ENCODE assay signal across 20 cellular contexts in genomic region chr5:56097055-56097454, GRCh38.
DNase-seq lines count a peak whose midpoint lies in the region; ATAC-seq and TF ChIP-seq lines count a peak whose summit lies in the region.
"Had no signal": no experiment of that assay in that cellular context is flagged by ENCODE, and none has a peak within 500 bp of the region (broad histone marks: within the 10 kb centered on the region; RNA-seq: fewer than 3 reads in every experiment).

No MANE protein-coding gene starts in this region.

- no peak overlapping the region for H3K27ac Mint-ChIP-seq in Calu3 (ENCODE audit: unreplicated experiment)
- H3K27ac Mint-ChIP-seq in naive thymus-derived CD4-positive, alpha-beta T cell, result peak overlapping the region in 8 of 9 donors; percentile 18 to 100 (median 90)

- H3K36me3 ChIP-seq in naive thymus-derived CD4-positive, alpha-beta T cell (ENCODE audit: control insufficient read depth in 2 of 3, insufficient read depth in 3 of 3, low read length in 3 of 3), result no peaks in the 10 kb centered on the region
- H3K36me3 ChIP-seq in colonic mucosa, result no peaks in the 10 kb centered on the region
- H3K36me3 ChIP-seq: Peyer's patch had no signal

- TF ChIP-seq CTCF in Calu3 (IDR thresholded peaks at IDR 0.05; ENCODE audit: unreplicated experiment), result no peak
- no peak for TF ChIP-seq CTCF in VCaP (conservative IDR thresholded peaks at IDR 0.05)
- no peak for TF ChIP-seq CTCF in colonic mucosa (IDR thresholded peaks at IDR 0.05)

- peaks cover 0 to 88% of the 10 kb centered on the region in 2 donors for H3K4me1 ChIP-seq in naive thymus-derived CD4-positive, alpha-beta T cell (ENCODE audit: control insufficient read depth in 2 of 2, insufficient read depth in 2 of 2, low read length in 2 of 2)
- no peaks in the 10 kb centered on the region for H3K4me1 ChIP-seq in colonic mucosa
- H3K4me1 ChIP-seq: Peyer's patch had no signal

- H3K4me3 Mint-ChIP-seq in Calu3 (ENCODE audit: low read depth, unreplicated experiment), result peak overlapping the region; percentile 55
- peak overlapping the region in 3 of 10 donors; percentile 24 to 66 (median 38) for H3K4me3 Mint-ChIP-seq in naive thymus-derived CD4-positive, alpha-beta T cell

- H3K27ac ChIP-seq in VCaP (peak overlapping the region; percentile 81), colonic mucosa (no peak overlapping the region)
- peak overlapping the region; percentile 15 for H3K27ac ChIP-seq in naive thymus-derived CD4-positive, alpha-beta T cell (ENCODE audit: low read depth, low read length)
- H3K27ac ChIP-seq: HL-60 had no signal

- DNase-seq in NCI-H2029 (lab: John Stamatoyannopoulos, UW) (peak; percentile 3), NCI-H2029 treated with DMSO at 0.1 percent for 48 hours (lab: John Stamatoyannopoulos, UW) (no peak), Calu3 (no peak), colonic mucosa (no peak)
- DNase-seq in naive thymus-derived CD4-positive, alpha-beta T cell, result no peak
- DNase-seq: C1 segment of cervical spinal cord, COR-L47, DMS153, H7, MV-4-11, NCI-H1417, NCI-H1930, NCI-H2171 treated with DMSO at 0.1 percent for 48 hours, NCI-H510A treated with DMSO at 0.1 percent for 48 hours, Peyer's patch had no signal

- no peaks in the 10 kb centered on the region for H3K9me3 ChIP-seq in naive thymus-derived CD4-positive, alpha-beta T cell (ENCODE audit: control insufficient read depth in 2 of 3, low read length in 3 of 3)
- H3K9me3 ChIP-seq in colonic mucosa, result no peaks in the 10 kb centered on the region
- H3K9me3 ChIP-seq: Peyer's patch had no signal

- no peaks in the 10 kb centered on the region for H3K27me3 ChIP-seq in naive thymus-derived CD4-positive, alpha-beta T cell (ENCODE audit: control insufficient read depth in 2 of 2, insufficient read depth in 2 of 2, low read length in 2 of 2)
- H3K27me3 ChIP-seq in colonic mucosa, result no peaks in the 10 kb centered on the region
- H3K27me3 ChIP-seq: Peyer's patch had no signal

- no peak for ATAC-seq in naive thymus-derived CD4-positive, alpha-beta T cell
- no peak for ATAC-seq in GM19351 (IDR thresholded peaks at IDR 0.05; ENCODE audit: unreplicated experiment)
- no peak for ATAC-seq in GM19035 (IDR thresholded peaks at IDR 0.05; ENCODE audit: unreplicated experiment)
- ATAC-seq: Right ventricle myocardium inferior had no signal

- H3K4me1 Mint-ChIP-seq in Calu3 (ENCODE audit: low read depth, unreplicated experiment), result peaks cover 9% of the 10 kb centered on the region
- H3K4me1 Mint-ChIP-seq in naive thymus-derived CD4-positive, alpha-beta T cell, result peaks cover 47 to 96% (median 82%) of the 10 kb centered on the region in 7 donors

- H3K36me3 Mint-ChIP-seq in Calu3 (ENCODE audit: insufficient read depth, unreplicated experiment), result no peaks in the 10 kb centered on the region
- peaks cover 0 to 24% (median 10%) of the 10 kb centered on the region in 5 donors for H3K36me3 Mint-ChIP-seq in naive thymus-derived CD4-positive, alpha-beta T cell

- no peak overlapping the region for H3K4me3 ChIP-seq in naive thymus-derived CD4-positive, alpha-beta T cell (ENCODE audit: low read length)
- H3K4me3 ChIP-seq in colonic mucosa, result no peak overlapping the region
- H3K4me3 ChIP-seq: Peyer's patch had no signal

- intact Hi-C loops in Calu3 (cut with micrococcal nuclease; ENCODE audit: unreplicated experiment), result no loop called here
- intact Hi-C loops in naive thymus-derived CD4-positive, alpha-beta T cell (cut with micrococcal nuclease), result no loop called here
- intact Hi-C loops in colonic mucosa (cut with DNase I), result no loop called here

- H3K9ac ChIP-seq in colonic mucosa (ENCODE audit: low read depth in 2 of 2, low read length in 2 of 2), result no peak overlapping the region

- POLR2A ChIA-PET in naive thymus-derived CD4-positive, alpha-beta T cell (lab: Charles Lee), result interaction anchor here (0.7 to 5.5 kb wide), 12 partner anchors 8 to 108 kb away, joined by 3 to 38 read pairs (median 3); no protein-coding TSS in a partner anchor

- CTCF ChIA-PET in Calu3 (lab: Charles Lee), result no interaction called here
- CTCF ChIA-PET in naive thymus-derived CD4-positive, alpha-beta T cell (lab: Charles Lee), result no interaction called here

- H3K9me3 Mint-ChIP-seq in Calu3 (ENCODE audit: low read depth, unreplicated experiment), result no peaks in the 10 kb centered on the region
- peaks cover 0 to 4% (median 0%) of the 10 kb centered on the region in 11 donors for H3K9me3 Mint-ChIP-seq in naive thymus-derived CD4-positive, alpha-beta T cell

- H3K27me3 Mint-ChIP-seq in Calu3 (ENCODE audit: unreplicated experiment), result no peaks in the 10 kb centered on the region
- no peaks in the 10 kb centered on the region for H3K27me3 Mint-ChIP-seq in naive thymus-derived CD4-positive, alpha-beta T cell

- BruUV-seq in Calu3 (replicated peaks; lab: Mats Ljungman, UMichigan), result no TSS peak
